In genomic region chr21:16587141-16587570, GRCh38 we compare ENCODE assay signal across 9 cellular contexts.
DNase-seq lines count a peak whose midpoint lies in the region; ATAC-seq and TF ChIP-seq lines count a peak whose summit lies in the region.
"Had no signal": no experiment of that assay in that cellular context is flagged by ENCODE, and none has a peak within 500 bp of the region (broad histone marks: within the 10 kb centered on the region; RNA-seq: fewer than 3 reads in every experiment).

No MANE protein-coding gene starts in this region.

- H3K27ac Mint-ChIP-seq in activated CD8-positive, alpha-beta T cell treated with anti-CD3 and anti-CD28 coated beads for 36 hours, result no peak overlapping the region
- H3K27ac Mint-ChIP-seq: nephron had no signal

- intact Hi-C loops in activated CD8-positive, alpha-beta T cell treated with anti-CD3 and anti-CD28 coated beads for 36 hours (cut with micrococcal nuclease), result no loop called here

- no peak for ATAC-seq in activated CD8-positive, alpha-beta T cell treated with anti-CD3 and anti-CD28 coated beads for 36 hours
- no peak for ATAC-seq in GM19035 (IDR thresholded peaks at IDR 0.05; ENCODE audit: unreplicated experiment)
- ATAC-seq in HG02970 (IDR thresholded peaks at IDR 0.05; ENCODE audit: low FRiP score, unreplicated experiment), result no peak
- ATAC-seq in GM18517 (IDR thresholded peaks at IDR 0.05; ENCODE audit: unreplicated experiment), result no peak

- H3K9me3 Mint-ChIP-seq in activated CD8-positive, alpha-beta T cell treated with anti-CD3 and anti-CD28 coated beads for 36 hours, result no peaks in the 10 kb centered on the region
- H3K9me3 Mint-ChIP-seq: nephron had no signal

- no peaks in the 10 kb centered on the region for H3K4me1 Mint-ChIP-seq in activated CD8-positive, alpha-beta T cell treated with anti-CD3 and anti-CD28 coated beads for 36 hours (ENCODE audit: low read depth)

- peak overlapping the region; percentile 62 to 83 for H3K27ac ChIP-seq in coronary artery

- CTCF ChIA-PET in activated CD8-positive, alpha-beta T cell treated with anti-CD3 and anti-CD28 coated beads for 36 hours (lab: Charles Lee), result no interaction called here

- POLR2A ChIA-PET in activated CD8-positive, alpha-beta T cell treated with anti-CD3 and anti-CD28 coated beads for 36 hours (lab: Charles Lee), result no interaction called here

- DNase-seq in AG08395 (ENCODE audit: low spot score) (peak; percentile 19), NCI-H2029 treated with DMSO at 0.1 percent for 48 hours (lab: John Stamatoyannopoulos, UW) (peak; percentile 82), coronary artery (ENCODE audit: low spot score) (no peak), mucosa of gallbladder (ENCODE audit: low spot score) (peak; percentile 46)
- no peak for DNase-seq in activated CD8-positive, alpha-beta T cell treated with anti-CD3 and anti-CD28 coated beads for 36 hours

- no peak overlapping the region for H3K4me3 Mint-ChIP-seq in activated CD8-positive, alpha-beta T cell treated with anti-CD3 and anti-CD28 coated beads for 36 hours
- H3K4me3 Mint-ChIP-seq: nephron had no signal

- H3K36me3 Mint-ChIP-seq in activated CD8-positive, alpha-beta T cell treated with anti-CD3 and anti-CD28 coated beads for 36 hours (ENCODE audit: low read depth), result no peaks in the 10 kb centered on the region

- no peaks in the 10 kb centered on the region for H3K27me3 Mint-ChIP-seq in activated CD8-positive, alpha-beta T cell treated with anti-CD3 and anti-CD28 coated beads for 36 hours

- no peak for TF ChIP-seq CTCF in coronary artery (IDR thresholded peaks at IDR 0.05)
- no peak for TF ChIP-seq CTCF in activated CD8-positive, alpha-beta T cell treated with anti-CD3 and anti-CD28 coated beads for 36 hours (IDR thresholded peaks at IDR 0.05)

- peak overlapping the region; percentile 69 for H3K4me3 ChIP-seq in coronary artery

Comparison
In these comparisons a context has a peak if more than half of its experiments do, and no peak if none do; other contexts are left out.
1. DNase-seq: peak in AG08395 (single experiment), NCI-H2029 treated with DMSO at 0.1 percent for 48 hours (single experiment) and mucosa of gallbladder (single experiment); none in coronary artery (single experiment) and activated CD8-positive, alpha-beta T cell treated with anti-CD3 and anti-CD28 coated beads for 36 hours (single experiment).